Comparison of ENCODE assay signal across 1 cellular context in genomic region chr7:30284298-30285066, GRCh38.
TF ChIP-seq lines count a peak whose summit lies in the region.

Gene ZNRF2, plus strand, starts transcription at chr7:30284597. Its CDS starts 761 bp downstream, at chr7:30285358.

TF ChIP-seq in HepG2, 621 proteins besides CTCF, POLR2A, EP300 and RAD21 (continued from another document and continues in another):
- no peak for TF ChIP-seq REPIN1 (CRISPR knock-in tag; IDR thresholded peaks at IDR 0.05; ENCODE audit: borderline replicate concordance, low read depth)
- TF ChIP-seq, protein P1, sequence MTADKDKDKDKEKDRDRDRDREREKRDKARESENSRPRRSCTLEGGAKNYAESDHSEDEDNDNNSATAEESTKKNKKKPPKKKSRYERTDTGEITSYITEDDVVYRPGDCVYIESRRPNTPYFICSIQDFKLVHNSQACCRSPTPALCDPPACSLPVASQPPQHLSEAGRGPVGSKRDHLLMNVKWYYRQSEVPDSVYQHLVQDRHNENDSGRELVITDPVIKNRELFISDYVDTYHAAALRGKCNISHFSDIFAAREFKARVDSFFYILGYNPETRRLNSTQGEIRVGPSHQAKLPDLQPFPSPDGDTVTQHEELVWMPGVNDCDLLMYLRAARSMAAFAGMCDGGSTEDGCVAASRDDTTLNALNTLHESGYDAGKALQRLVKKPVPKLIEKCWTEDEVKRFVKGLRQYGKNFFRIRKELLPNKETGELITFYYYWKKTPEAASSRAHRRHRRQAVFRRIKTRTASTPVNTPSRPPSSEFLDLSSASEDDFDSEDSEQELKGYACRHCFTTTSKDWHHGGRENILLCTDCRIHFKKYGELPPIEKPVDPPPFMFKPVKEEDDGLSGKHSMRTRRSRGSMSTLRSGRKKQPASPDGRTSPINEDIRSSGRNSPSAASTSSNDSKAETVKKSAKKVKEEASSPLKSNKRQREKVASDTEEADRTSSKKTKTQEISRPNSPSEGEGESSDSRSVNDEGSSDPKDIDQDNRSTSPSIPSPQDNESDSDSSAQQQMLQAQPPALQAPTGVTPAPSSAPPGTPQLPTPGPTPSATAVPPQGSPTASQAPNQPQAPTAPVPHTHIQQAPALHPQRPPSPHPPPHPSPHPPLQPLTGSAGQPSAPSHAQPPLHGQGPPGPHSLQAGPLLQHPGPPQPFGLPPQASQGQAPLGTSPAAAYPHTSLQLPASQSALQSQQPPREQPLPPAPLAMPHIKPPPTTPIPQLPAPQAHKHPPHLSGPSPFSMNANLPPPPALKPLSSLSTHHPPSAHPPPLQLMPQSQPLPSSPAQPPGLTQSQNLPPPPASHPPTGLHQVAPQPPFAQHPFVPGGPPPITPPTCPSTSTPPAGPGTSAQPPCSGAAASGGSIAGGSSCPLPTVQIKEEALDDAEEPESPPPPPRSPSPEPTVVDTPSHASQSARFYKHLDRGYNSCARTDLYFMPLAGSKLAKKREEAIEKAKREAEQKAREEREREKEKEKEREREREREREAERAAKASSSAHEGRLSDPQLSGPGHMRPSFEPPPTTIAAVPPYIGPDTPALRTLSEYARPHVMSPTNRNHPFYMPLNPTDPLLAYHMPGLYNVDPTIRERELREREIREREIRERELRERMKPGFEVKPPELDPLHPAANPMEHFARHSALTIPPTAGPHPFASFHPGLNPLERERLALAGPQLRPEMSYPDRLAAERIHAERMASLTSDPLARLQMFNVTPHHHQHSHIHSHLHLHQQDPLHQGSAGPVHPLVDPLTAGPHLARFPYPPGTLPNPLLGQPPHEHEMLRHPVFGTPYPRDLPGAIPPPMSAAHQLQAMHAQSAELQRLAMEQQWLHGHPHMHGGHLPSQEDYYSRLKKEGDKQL (CRISPR knock-in tag; IDR thresholded peaks at IDR 0.05; ENCODE audit: low read depth) = no peak
- TF ChIP-seq DNMT1 (CRISPR knock-in tag; IDR thresholded peaks at IDR 0.05) = no peak
- no peak; the same call in 1 of the 2 replicates for TF ChIP-seq ZNF160 (CRISPR knock-in tag; IDR thresholded peaks at IDR 0.05)
- TF ChIP-seq, protein P2, sequence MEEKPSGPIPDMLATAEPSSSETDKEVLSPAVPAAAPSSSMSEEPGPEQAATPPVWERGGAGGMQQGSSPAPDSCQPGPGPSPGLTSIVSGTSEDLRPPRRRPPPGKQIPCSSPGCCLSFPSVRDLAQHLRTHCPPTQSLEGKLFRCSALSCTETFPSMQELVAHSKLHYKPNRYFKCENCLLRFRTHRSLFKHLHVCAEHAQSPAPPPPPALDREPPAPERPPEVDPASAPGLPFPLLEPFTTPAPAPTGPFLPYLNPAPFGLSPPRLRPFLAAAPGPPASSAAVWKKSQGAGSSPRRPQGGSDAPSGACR (CRISPR knock-in tag; IDR thresholded peaks at IDR 0.05) = no peak
- TF ChIP-seq ESRRA (CRISPR knock-in tag; IDR thresholded peaks at IDR 0.05; ENCODE audit: low read depth) = 0 out of 2 replicates have a peak, but pooled peaks have one; percentile 11
- TF ChIP-seq TCF7 (IDR thresholded peaks at IDR 0.05; ENCODE audit: low read depth) = no peak
- TF ChIP-seq AHR (CRISPR knock-in tag; IDR thresholded peaks at IDR 0.05) = no peak; the same call in 1 of the 2 replicates
- TF ChIP-seq ZZZ3 (CRISPR knock-in tag; IDR thresholded peaks at IDR 0.05; ENCODE audit: borderline replicate concordance) = no peak
- TF ChIP-seq ZFP62 (CRISPR knock-in tag; IDR thresholded peaks at IDR 0.05) = no peak
- peak; percentile 83 for TF ChIP-seq SP5 (CRISPR knock-in tag; IDR thresholded peaks at IDR 0.05; ENCODE audit: borderline replicate concordance, low read depth)
- TF ChIP-seq ZNF547 (CRISPR knock-in tag; IDR thresholded peaks at IDR 0.05) = no peak; the same call in 1 of the 2 replicates
- TF ChIP-seq MLX (CRISPR knock-in tag; IDR thresholded peaks at IDR 0.05) = peak; percentile 51; the same call in 1 of the 2 replicates
- no peak for TF ChIP-seq HDAC6 (IDR thresholded peaks at IDR 0.05; ENCODE audit: low read depth, low read length)
- TF ChIP-seq ZBTB34 (CRISPR knock-in tag; IDR thresholded peaks at IDR 0.05) = no peak
- no peak; the same call in 1 of the 2 replicates for TF ChIP-seq NR2C2 (CRISPR knock-in tag; IDR thresholded peaks at IDR 0.05; ENCODE audit: borderline replicate concordance)
- TF ChIP-seq ZBTB2 (CRISPR knock-in tag; IDR thresholded peaks at IDR 0.05; ENCODE audit: low read depth) = peak; percentile 95
- TF ChIP-seq, protein P3, sequence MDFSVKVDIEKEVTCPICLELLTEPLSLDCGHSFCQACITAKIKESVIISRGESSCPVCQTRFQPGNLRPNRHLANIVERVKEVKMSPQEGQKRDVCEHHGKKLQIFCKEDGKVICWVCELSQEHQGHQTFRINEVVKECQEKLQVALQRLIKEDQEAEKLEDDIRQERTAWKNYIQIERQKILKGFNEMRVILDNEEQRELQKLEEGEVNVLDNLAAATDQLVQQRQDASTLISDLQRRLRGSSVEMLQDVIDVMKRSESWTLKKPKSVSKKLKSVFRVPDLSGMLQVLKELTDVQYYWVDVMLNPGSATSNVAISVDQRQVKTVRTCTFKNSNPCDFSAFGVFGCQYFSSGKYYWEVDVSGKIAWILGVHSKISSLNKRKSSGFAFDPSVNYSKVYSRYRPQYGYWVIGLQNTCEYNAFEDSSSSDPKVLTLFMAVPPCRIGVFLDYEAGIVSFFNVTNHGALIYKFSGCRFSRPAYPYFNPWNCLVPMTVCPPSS (IDR thresholded peaks at IDR 0.05) = no peak
- no peak for TF ChIP-seq ZNF496 (CRISPR knock-in tag; IDR thresholded peaks at IDR 0.05; ENCODE audit: insufficient replicate concordance)
- TF ChIP-seq CCDC6 (CRISPR knock-in tag; IDR thresholded peaks at IDR 0.05) = peak; percentile 54; the same call in 1 of the 2 replicates
- peak; percentile 63; the same call in 1 of the 2 replicates for TF ChIP-seq ZNF350 (CRISPR knock-in tag; IDR thresholded peaks at IDR 0.05; ENCODE audit: borderline replicate concordance, low read depth)
- TF ChIP-seq, protein P4, sequence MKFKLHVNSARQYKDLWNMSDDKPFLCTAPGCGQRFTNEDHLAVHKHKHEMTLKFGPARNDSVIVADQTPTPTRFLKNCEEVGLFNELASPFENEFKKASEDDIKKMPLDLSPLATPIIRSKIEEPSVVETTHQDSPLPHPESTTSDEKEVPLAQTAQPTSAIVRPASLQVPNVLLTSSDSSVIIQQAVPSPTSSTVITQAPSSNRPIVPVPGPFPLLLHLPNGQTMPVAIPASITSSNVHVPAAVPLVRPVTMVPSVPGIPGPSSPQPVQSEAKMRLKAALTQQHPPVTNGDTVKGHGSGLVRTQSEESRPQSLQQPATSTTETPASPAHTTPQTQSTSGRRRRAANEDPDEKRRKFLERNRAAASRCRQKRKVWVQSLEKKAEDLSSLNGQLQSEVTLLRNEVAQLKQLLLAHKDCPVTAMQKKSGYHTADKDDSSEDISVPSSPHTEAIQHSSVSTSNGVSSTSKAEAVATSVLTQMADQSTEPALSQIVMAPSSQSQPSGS (CRISPR knock-in tag; IDR thresholded peaks at IDR 0.05) = no peak; the same call in 1 of the 2 replicates
- TF ChIP-seq MXI1 (IDR thresholded peaks at IDR 0.05; ENCODE audit: borderline replicate concordance, low read depth, low read length) = peak; percentile 98
- TF ChIP-seq ZNF605 (CRISPR knock-in tag; IDR thresholded peaks at IDR 0.05) = peak; percentile 6; the same call in 1 of the 2 replicates
- 0 out of 2 replicates have a peak, but pooled peaks have one; percentile 35 for TF ChIP-seq ZNF510 (CRISPR knock-in tag; IDR thresholded peaks at IDR 0.05; ENCODE audit: low read depth)
- TF ChIP-seq ZNF564 (CRISPR knock-in tag; IDR thresholded peaks at IDR 0.05) = no peak; the same call in none of the 2 replicates
- TF ChIP-seq ZNF441 (CRISPR knock-in tag; IDR thresholded peaks at IDR 0.05; ENCODE audit: borderline replicate concordance) = peak; percentile 62; the same call in 1 of the 2 replicates
- peak; percentile 23 for TF ChIP-seq ETV5 (CRISPR knock-in tag; IDR thresholded peaks at IDR 0.05; ENCODE audit: borderline replicate concordance)
- peak; percentile 55 for TF ChIP-seq ERF (CRISPR knock-in tag; IDR thresholded peaks at IDR 0.05)
- TF ChIP-seq ZFY (CRISPR knock-in tag; IDR thresholded peaks at IDR 0.05) = peak; percentile 78
- TF ChIP-seq MTA3 (CRISPR knock-in tag; IDR thresholded peaks at IDR 0.05) = no peak
- TF ChIP-seq JUN (CRISPR knock-in tag; IDR thresholded peaks at IDR 0.05) = no peak
- no peak for TF ChIP-seq ZNF382 (CRISPR knock-in tag; IDR thresholded peaks at IDR 0.05; ENCODE audit: borderline replicate concordance)
- TF ChIP-seq PAF1 (CRISPR knock-in tag; IDR thresholded peaks at IDR 0.05) = no peak
- no peak; the same call in 1 of the 2 replicates for TF ChIP-seq GFI1 (CRISPR knock-in tag; IDR thresholded peaks at IDR 0.05; ENCODE audit: borderline replicate concordance)
- TF ChIP-seq ZNF513 (CRISPR knock-in tag; conservative IDR thresholded peaks at IDR 0.05) = no peak
- peak; percentile 87 for TF ChIP-seq KMT2A (CRISPR knock-in tag; IDR thresholded peaks at IDR 0.05)
- no peak for TF ChIP-seq HNF4A (CRISPR knock-in tag; IDR thresholded peaks at IDR 0.05)
- no peak for TF ChIP-seq REXO4 (CRISPR knock-in tag; IDR thresholded peaks at IDR 0.05; ENCODE audit: borderline replicate concordance)
- no peak for TF ChIP-seq CC2D1A (CRISPR knock-in tag; IDR thresholded peaks at IDR 0.05)
- no peak for TF ChIP-seq ZNF841 (CRISPR knock-in tag; IDR thresholded peaks at IDR 0.05; ENCODE audit: borderline replicate concordance)
- peak; percentile 58; the same call in 1 of the 2 replicates for TF ChIP-seq HOXA3 (CRISPR knock-in tag; IDR thresholded peaks at IDR 0.05)
- TF ChIP-seq ZNF430 (CRISPR knock-in tag; IDR thresholded peaks at IDR 0.05) = peak; percentile 93
- no peak for TF ChIP-seq BCL3 (CRISPR knock-in tag; IDR thresholded peaks at IDR 0.05)
- no peak for TF ChIP-seq GATAD2A (CRISPR knock-in tag; IDR thresholded peaks at IDR 0.05)
- peak; percentile 81 for TF ChIP-seq MEIS2 (CRISPR knock-in tag; IDR thresholded peaks at IDR 0.05)
- TF ChIP-seq ZNF484 (CRISPR knock-in tag; IDR thresholded peaks at IDR 0.05; ENCODE audit: borderline replicate concordance, low read depth) = no peak
- 0 out of 2 replicates have a peak, but pooled peaks have one; percentile 38 for TF ChIP-seq REL (CRISPR knock-in tag; conservative IDR thresholded peaks at IDR 0.05)
- no peak for TF ChIP-seq TCF12 (IDR thresholded peaks at IDR 0.05)
- TF ChIP-seq TCF12 (CRISPR knock-in tag; IDR thresholded peaks at IDR 0.05) = peak; percentile 28; the same call in 1 of the 2 replicates
- TF ChIP-seq, protein P5, sequence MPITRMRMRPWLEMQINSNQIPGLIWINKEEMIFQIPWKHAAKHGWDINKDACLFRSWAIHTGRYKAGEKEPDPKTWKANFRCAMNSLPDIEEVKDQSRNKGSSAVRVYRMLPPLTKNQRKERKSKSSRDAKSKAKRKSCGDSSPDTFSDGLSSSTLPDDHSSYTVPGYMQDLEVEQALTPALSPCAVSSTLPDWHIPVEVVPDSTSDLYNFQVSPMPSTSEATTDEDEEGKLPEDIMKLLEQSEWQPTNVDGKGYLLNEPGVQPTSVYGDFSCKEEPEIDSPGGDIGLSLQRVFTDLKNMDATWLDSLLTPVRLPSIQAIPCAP (CRISPR knock-in tag; IDR thresholded peaks at IDR 0.05; ENCODE audit: low read depth) = 0 out of 2 replicates have a peak, but pooled peaks have one; percentile 75
- no peak; the same call in 1 of the 2 replicates for TF ChIP-seq GZF1 (CRISPR knock-in tag; IDR thresholded peaks at IDR 0.05)
- no peak for TF ChIP-seq ZKSCAN1 (IDR thresholded peaks at IDR 0.05; ENCODE audit: low read length)
- TF ChIP-seq ZBTB7B (CRISPR knock-in tag; IDR thresholded peaks at IDR 0.05) = peak; percentile 68
